In genomic region chr1:205849619-205850355, GRCh38 we compare ENCODE assay signal across 8 cellular contexts.
DNase-seq lines count a peak whose midpoint lies in the region; ATAC-seq lines count a peak whose summit lies in the region.

PM20D1 (minus strand) TSS chr1:205850132; CDS start chr1:205850072, 60 bp downstream.

- DNase-seq in GM04504 (ENCODE audit: low read depth) (peak; percentile 63), amniotic stem cell (lab: John Stamatoyannopoulos, UW) (peak; percentile 9), iPS DF 4.7 (ENCODE audit: extremely low read depth, low spot score) (peak; percentile 46), NCI-H187 treated with DMSO at 0.1 percent for 48 hours (lab: John Stamatoyannopoulos, UW) (no peak), NCI-H510A (lab: John Stamatoyannopoulos, UW) (no peak)
- DNase-seq in stimulated activated CD4-positive, alpha-beta T cell treated with anti-CD3 and anti-CD28 coated beads, Interleukin-15, amount 100 ng/mL, for 48 hours (ENCODE audit: low read depth in 2 of 2): peak; percentile 54 to 81

- H3K4me1 Mint-ChIP-seq in T-helper 1 cell treated with Interleukin-12 subunit alpha and Interleukin-12 subunit beta and Interleukin-4 antibody, amounts not matched to agents 30 μg/mL and 1 μg/mL, for 36 hours (ENCODE audit: low read depth): peaks cover 19% of the 10 kb centered on the region

- H3K27me3 Mint-ChIP-seq in T-helper 1 cell treated with Interleukin-12 subunit alpha and Interleukin-12 subunit beta and Interleukin-4 antibody, amounts not matched to agents 30 μg/mL and 1 μg/mL, for 36 hours (ENCODE audit: low read depth): peaks cover 5% of the 10 kb centered on the region

- H3K27ac Mint-ChIP-seq in T-helper 1 cell treated with Interleukin-12 subunit alpha and Interleukin-12 subunit beta and Interleukin-4 antibody, amounts not matched to agents 30 μg/mL and 1 μg/mL, for 36 hours: peak within 1 kb of the TSS; percentile 88

- no peaks in the 10 kb centered on the region for H3K36me3 Mint-ChIP-seq in T-helper 1 cell treated with Interleukin-12 subunit alpha and Interleukin-12 subunit beta and Interleukin-4 antibody, amounts not matched to agents 30 μg/mL and 1 μg/mL, for 36 hours (ENCODE audit: low read depth)

- peak within 1 kb of the TSS; percentile 87 for H3K4me3 Mint-ChIP-seq in T-helper 1 cell treated with Interleukin-12 subunit alpha and Interleukin-12 subunit beta and Interleukin-4 antibody, amounts not matched to agents 30 μg/mL and 1 μg/mL, for 36 hours

- ATAC-seq in HG02870 (IDR thresholded peaks at IDR 0.05; ENCODE audit: unreplicated experiment): peak; percentile 96

- H3K9me3 Mint-ChIP-seq in T-helper 1 cell treated with Interleukin-12 subunit alpha and Interleukin-12 subunit beta and Interleukin-4 antibody, amounts not matched to agents 30 μg/mL and 1 μg/mL, for 36 hours: peaks cover 6% of the 10 kb centered on the region

Comparison
In these comparisons a context has a peak if more than half of its experiments do, and no peak if none do; other contexts are left out.
1. DNase-seq: peak in GM04504 (single experiment), amniotic stem cell (single experiment), iPS DF 4.7 (single experiment) and stimulated activated CD4-positive, alpha-beta T cell treated with anti-CD3 and anti-CD28 coated beads, Interleukin-15, amount 100 ng/mL, for 48 hours (2 of 2); none in NCI-H187 treated with DMSO at 0.1 percent for 48 hours (single experiment) and NCI-H510A (single experiment).